1 cellular context compared by ENCODE assay signal in genomic region chr19:19446655-19447437, GRCh38.
TF ChIP-seq lines count a peak whose summit lies in the region.

No MANE protein-coding gene starts in this region.

TF ChIP-seq in GM12878, 131 proteins besides CTCF, POLR2A, EP300 and RAD21 (continued from another document):
- TF ChIP-seq RCOR1 (conservative IDR thresholded peaks at IDR 0.05; ENCODE audit: low read depth, low read length) (no peak), SUZ12 (IDR thresholded peaks at IDR 0.05; ENCODE audit: unreplicated experiment) (no peak), PBX3 (IDR thresholded peaks at IDR 0.05; ENCODE audit: insufficient replicate concordance, low read depth, low read length) (no peak), KLF5 (IDR thresholded peaks at IDR 0.05; ENCODE audit: partially characterized antibody) (no peak), SREBF1 (IDR thresholded peaks at IDR 0.05; ENCODE audit: low read length) (no peak), EGR1 (IDR thresholded peaks at IDR 0.05; ENCODE audit: borderline replicate concordance in 1 of 2, low read depth in 2 of 2, low read length in 2 of 2) (no peak), MYB (IDR thresholded peaks at IDR 0.05; ENCODE audit: borderline replicate concordance, low read depth, low read length) (no peak), ZNF207 (IDR thresholded peaks at IDR 0.05; ENCODE audit: borderline replicate concordance) (no peak)
- TF ChIP-seq, protein P1, sequence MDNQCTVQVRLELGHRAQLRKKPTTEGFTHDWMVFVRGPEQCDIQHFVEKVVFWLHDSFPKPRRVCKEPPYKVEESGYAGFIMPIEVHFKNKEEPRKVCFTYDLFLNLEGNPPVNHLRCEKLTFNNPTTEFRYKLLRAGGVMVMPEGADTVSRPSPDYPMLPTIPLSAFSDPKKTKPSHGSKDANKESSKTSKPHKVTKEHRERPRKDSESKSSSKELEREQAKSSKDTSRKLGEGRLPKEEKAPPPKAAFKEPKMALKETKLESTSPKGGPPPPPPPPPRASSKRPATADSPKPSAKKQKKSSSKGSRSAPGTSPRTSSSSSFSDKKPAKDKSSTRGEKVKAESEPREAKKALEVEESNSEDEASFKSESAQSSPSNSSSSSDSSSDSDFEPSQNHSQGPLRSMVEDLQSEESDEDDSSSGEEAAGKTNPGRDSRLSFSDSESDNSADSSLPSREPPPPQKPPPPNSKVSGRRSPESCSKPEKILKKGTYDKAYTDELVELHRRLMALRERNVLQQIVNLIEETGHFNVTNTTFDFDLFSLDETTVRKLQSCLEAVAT (IDR thresholded peaks at IDR 0.05): no peak
